Comparison of ENCODE assay signal across 34 cellular contexts in genomic region chr9:100914266-100914665, GRCh38.
"Had no signal": no experiment of that assay in that cellular context is flagged by ENCODE, and none has a peak within 500 bp of the region (broad histone marks: within the 10 kb centered on the region; RNA-seq: fewer than 3 reads in every experiment).

No MANE protein-coding gene starts in this region.

- H3K4me3 ChIP-seq: MG63 had no signal

- H3K9me3 ChIP-seq: MG63 had no signal

- H3K27me3 ChIP-seq: MG63 had no signal

- DNase-seq: Karpas-422, Kasumi-1, MG63, MM.1S, MV-4-11, NCI-H1048, NCI-H1092, NCI-H1092 treated with DMSO at 0.1 percent for 48 hours, NCI-H1105, NCI-H1105 treated with DMSO at 0.1 percent for 48 hours, NCI-H1417, NCI-H1417 treated with DMSO at 0.1 percent for 48 hours, NCI-H1436, NCI-H1436 treated with DMSO at 0.1 percent for 48 hours, NCI-H146, NCI-H1694, NCI-H1694 treated with DMSO at 0.1 percent for 48 hours, NCI-H187, NCI-H187 treated with DMSO at 0.1 percent for 48 hours, NCI-H1930, NCI-H2029, NCI-H2029 treated with DMSO at 0.1 percent for 48 hours, NCI-H2081, NCI-H2081 treated with DMSO at 0.1 percent for 48 hours, NCI-H2107, NCI-H2171, NCI-H2171 treated with DMSO at 0.1 percent for 48 hours, NCI-H2227 treated with DMSO at 0.1 percent for 48 hours, NCI-H226, NCI-H345, NCI-H446, NCI-H446 treated with DMSO at 0.1 percent for 48 hours, NCI-H510A, NCI-H510A treated with DMSO at 0.1 percent for 48 hours had no signal

- H3K36me3 ChIP-seq: MG63 had no signal
